ENCODE assay signal across 8 cellular contexts in genomic region chr2:219522111-219523030, GRCh38. TPM values are rescaled to one million over a fixed set of nuclear protein-coding genes. Genes with fewer than 3 reads are reported as not detected.
DNase-seq lines count a peak whose midpoint lies in the region; ATAC-seq and TF ChIP-seq lines count a peak whose summit lies in the region.

No MANE protein-coding gene starts in this region.

- peak; percentile 69 for ATAC-seq in omental fat pad (ENCODE audit: low FRiP score)

- no TSS peak for BruUV-seq in Calu3 (replicated peaks; lab: Mats Ljungman, UMichigan)

- CTCF ChIA-PET in Calu3 (lab: Charles Lee), result interaction anchor here (0.6 to 1.6 kb wide), 17 partner anchors 8 to 215 kb away, joined by 3 to 20 read pairs (median 4); partner anchors contain the start of gene GMPPA

- DNase-seq in Calu3, result no peak
- peak; percentile 24 for DNase-seq in NCI-H510A treated with DMSO at 0.1 percent for 48 hours (lab: John Stamatoyannopoulos, UW)
- peak; percentile 61 to 77 for DNase-seq in erythroblast (lab: John Stamatoyannopoulos, UW)
- no peak for DNase-seq in omental fat pad (ENCODE audit: low spot score)
- DNase-seq in epidermal melanocyte (ENCODE audit: insufficient read length, low spot score), result no peak
- no peak for DNase-seq in stimulated activated naive CD4-positive, alpha-beta T cell (lab: John Stamatoyannopoulos, UW)
- no peak for DNase-seq in ureter (ENCODE audit: low spot score)
- no peak for DNase-seq in NCI-H1930 (lab: John Stamatoyannopoulos, UW)

- no peaks in the 10 kb centered on the region for H3K36me3 Mint-ChIP-seq in Calu3 (ENCODE audit: insufficient read depth, unreplicated experiment)

- no peak overlapping the region for H3K27ac Mint-ChIP-seq in Calu3 (ENCODE audit: unreplicated experiment)

- peaks cover 24% of the 10 kb centered on the region for H3K4me1 Mint-ChIP-seq in Calu3 (ENCODE audit: low read depth, unreplicated experiment)

- intact Hi-C loops in Calu3 (cut with micrococcal nuclease; ENCODE audit: unreplicated experiment), result loop anchor here (5.0 kb wide), 1 partner anchor 45 kb away; no protein-coding TSS in a partner anchor

- H3K9me3 Mint-ChIP-seq in Calu3 (ENCODE audit: low read depth, unreplicated experiment), result no peaks in the 10 kb centered on the region

- TF ChIP-seq CTCF in Calu3 (IDR thresholded peaks at IDR 0.05; ENCODE audit: unreplicated experiment) (no peak), omental fat pad (IDR thresholded peaks at IDR 0.05) (no peak)

- H3K4me3 Mint-ChIP-seq in Calu3 (ENCODE audit: low read depth, unreplicated experiment), result peak overlapping the region; percentile 19

- no peak for TF ChIP-seq POLR2A in erythroblast (IDR thresholded peaks at IDR 0.05; ENCODE audit: low read length)

- peaks cover 77% of the 10 kb centered on the region for H3K27me3 Mint-ChIP-seq in Calu3 (ENCODE audit: unreplicated experiment)

RNA-seq across cellular contexts. Expression of gene ASIC4, which starts 8.1 kb away (rescaled TPM):
- total RNA-seq in Calu3 (2022) (0.17 TPM in 1 of 2 replicates, not detected in the other), omental fat pad (under 1 TPM in 2 of 4 donors, not detected in 2; 0.12 to 0.19 TPM), ureter (0.13 TPM)

RNA-seq across cellular contexts. Expression of gene CHPF, which starts 21.2 kb away (rescaled TPM):
- 139 and 141 TPM in 2 replicates for total RNA-seq in Calu3 (2022)
- 10 to 100 TPM; 32.6 to 70.8 (median 45.5) TPM for total RNA-seq in omental fat pad
- 49.6 TPM for total RNA-seq in ureter

RNA-seq across cellular contexts. Expression of gene TMEM198, which starts 21.5 kb away (rescaled TPM):
- total RNA-seq in Calu3 (2022) (5.2 and 5.9 TPM in 2 replicates), omental fat pad (1 to 10 TPM; 1.9 to 6.2 (median 2.9) TPM), ureter (6.0 TPM)

RNA-seq across cellular contexts. Expression of gene GMPPA, which starts 23.7 kb away (rescaled TPM):
- total RNA-seq in Calu3 (2022), result 53.0 and 59.4 TPM in 2 replicates
- 10 to 100 TPM; 22.6 to 37.8 (median 29.4) TPM for total RNA-seq in omental fat pad
- 31.9 TPM for total RNA-seq in ureter

RNA-seq across cellular contexts. Expression of gene OBSL1, which starts 49.0 kb away (rescaled TPM):
- total RNA-seq in Calu3 (2022), result 65.9 and 76.5 TPM in 2 replicates
- 100 to 1,000 TPM in 2 of 4 donors, 10 to 100 TPM in 2; 68.6 to 117 (median 88.7) TPM for total RNA-seq in omental fat pad
- total RNA-seq in ureter, result 89.1 TPM

Comparison
In these comparisons a context has a peak if more than half of its experiments do, and no peak if none do; other contexts are left out.
1. DNase-seq: peak in NCI-H510A treated with DMSO at 0.1 percent for 48 hours (single experiment) and erythroblast (2 of 2); none in Calu3 (single experiment), omental fat pad (single experiment), epidermal melanocyte (single experiment), stimulated activated naive CD4-positive, alpha-beta T cell (0 of 6), ureter (single experiment) and NCI-H1930 (0 of 2).